ENCODE assay signal across 24 cellular contexts in genomic region chr5:62298118-62298517, GRCh38.
"Had no signal": no experiment of that assay in that cellular context is flagged by ENCODE, and none has a peak within 500 bp of the region (broad histone marks: within the 10 kb centered on the region; RNA-seq: fewer than 3 reads in every experiment).

No MANE protein-coding gene starts in this region.

- H3K4me1 Mint-ChIP-seq: nephron had no signal

- ATAC-seq: body of pancreas; right lobe of liver; stimulated activated naive CD8-positive, alpha-beta T cell treated with anti-CD3 and anti-CD28 coated beads, Interleukin-15, Interleukin-2, amounts not matched to agents 100 U/mL and 50 U/mL, for 24 hours; T-helper 17 cell had no signal

- H3K36me3 Mint-ChIP-seq: activated CD4-positive, alpha-beta memory T cell treated with anti-CD3 and anti-CD28 coated beads for 36 hours; activated naive CD4-positive, alpha-beta T cell treated with anti-CD3 and anti-CD28 coated beads, Interleukin-2, amount 50 U/mL, for 24 hours; type B pancreatic cell had no signal

- H3K4me3 ChIP-seq: body of pancreas, esophagus squamous epithelium, left ventricle myocardium inferior, lung, right lobe of liver, testis, vagina had no signal

- H3K4me1 ChIP-seq: body of pancreas, esophagus squamous epithelium, left ventricle myocardium inferior, right lobe of liver, testis, vagina had no signal

- H3K27ac Mint-ChIP-seq: activated naive CD4-positive, alpha-beta T cell treated with anti-CD3 and anti-CD28 coated beads, Interleukin-2, amount 50 U/mL, for 24 hours; nephron; type B pancreatic cell had no signal

- H3K4me3 Mint-ChIP-seq: activated CD4-positive, alpha-beta memory T cell treated with anti-CD3 and anti-CD28 coated beads for 36 hours; activated naive CD4-positive, alpha-beta T cell treated with anti-CD3 and anti-CD28 coated beads, Interleukin-2, amount 50 U/mL, for 24 hours; nephron; T-helper 17 cell; type B pancreatic cell had no signal

- DNase-seq: activated CD4-positive, alpha-beta memory T cell treated with anti-CD3 and anti-CD28 coated beads for 36 hours; activated CD4-positive, CD25-positive, alpha-beta regulatory T cell treated with anti-CD3 and anti-CD28 coated beads, Interleukin-2, amount 50 U/mL, for 72 hours; activated CD8-positive, alpha-beta memory T cell treated with anti-CD3 and anti-CD28 coated beads, Interleukin-2, amount 50 U/mL, for 4 hours; activated T-cell treated with anti-CD3 and anti-CD28 coated beads, Interleukin-2, amount 50 U/mL, for 1 hour; anterior cingulate cortex; body of pancreas; dermis blood vessel endothelial cell; effector CD8-positive, alpha-beta T cell; esophagus squamous epithelium; foreskin melanocyte; left ventricle myocardium inferior; mesendoderm; right lobe of liver; stimulated activated CD4-positive, alpha-beta T cell treated with anti-CD3 and anti-CD28 coated beads, Interleukin-2, amount 100 ng/mL, for 48 hours; stimulated activated naive CD8-positive, alpha-beta T cell treated with anti-CD3 and anti-CD28 coated beads, Interleukin-15, Interleukin-2, amounts not matched to agents 100 U/mL and 50 U/mL, for 24 hours; T-helper 17 cell; T1000; testis had no signal

- H3K9me3 ChIP-seq: body of pancreas, esophagus squamous epithelium, left ventricle myocardium inferior, right lobe of liver, testis, vagina had no signal

- H3K36me3 ChIP-seq: esophagus squamous epithelium, left ventricle myocardium inferior, right lobe of liver, vagina had no signal

- H3K27ac ChIP-seq: body of pancreas, epithelial cell of prostate, esophagus squamous epithelium, left ventricle myocardium inferior, right lobe of liver, testis, vagina had no signal

- H3K27me3 Mint-ChIP-seq: activated CD4-positive, alpha-beta memory T cell treated with anti-CD3 and anti-CD28 coated beads for 36 hours; activated naive CD4-positive, alpha-beta T cell treated with anti-CD3 and anti-CD28 coated beads, Interleukin-2, amount 50 U/mL, for 24 hours; T-helper 17 cell; type B pancreatic cell had no signal

- H3K27me3 ChIP-seq: body of pancreas, esophagus squamous epithelium, right lobe of liver, testis, vagina had no signal

- H3K9me3 Mint-ChIP-seq: activated naive CD4-positive, alpha-beta T cell treated with anti-CD3 and anti-CD28 coated beads, Interleukin-2, amount 50 U/mL, for 24 hours; type B pancreatic cell had no signal
